In the genomic region with DNA sequence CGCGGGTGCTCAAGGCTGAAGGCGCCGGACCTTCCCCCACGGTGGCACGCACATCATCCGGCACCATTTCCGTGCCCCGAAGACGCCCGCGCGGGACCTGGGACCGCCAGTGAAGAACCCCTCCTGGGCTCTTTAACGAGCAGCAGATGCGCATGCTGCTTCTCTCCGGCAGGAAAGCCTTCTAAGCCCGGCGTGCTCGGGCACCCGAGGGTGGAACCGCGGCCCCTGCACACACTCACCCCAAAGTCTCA, we compare ENCODE assay signal across 8 cellular contexts. TPM values are rescaled to one million over a fixed set of nuclear protein-coding genes. Genes with fewer than 3 reads are reported as not detected.
DNase-seq lines count a peak whose midpoint lies in the region; ATAC-seq and TF ChIP-seq lines count a peak whose summit lies in the region.

No MANE protein-coding gene starts in this region.

- no peak overlapping the region for H3K27ac Mint-ChIP-seq in chondrocyte (ENCODE audit: unreplicated experiment)

- ATAC-seq in heart left ventricle (no peak), Right ventricle myocardium superior (ENCODE audit: poor library complexity) (no peak), GM21528 (IDR thresholded peaks at IDR 0.05; ENCODE audit: low FRiP score, unreplicated experiment) (no peak)

- no peaks in the 10 kb centered on the region for H3K36me3 ChIP-seq in heart left ventricle
- no peaks in the 10 kb centered on the region for H3K36me3 ChIP-seq in mesodermal cell (ENCODE audit: control insufficient read depth, insufficient read depth, low read length)

- no peaks in the 10 kb centered on the region for H3K9me3 Mint-ChIP-seq in chondrocyte (ENCODE audit: low read depth)

- peaks cover 46 to 87% (median 73%) of the 10 kb centered on the region in 9 donors for H3K27me3 ChIP-seq in heart left ventricle

- no peaks in the 10 kb centered on the region for H3K36me3 Mint-ChIP-seq in chondrocyte (ENCODE audit: low read depth)

- H3K4me3 Mint-ChIP-seq in chondrocyte (ENCODE audit: unreplicated experiment): peak overlapping the region; percentile 63

- DNase-seq in heart left ventricle: no peak
- DNase-seq in Right ventricle myocardium superior: no peak
- no peak for DNase-seq in chondrocyte (ENCODE audit: low spot score)
- peak; percentile 57 for DNase-seq in ureter (ENCODE audit: low spot score)
- no peak for DNase-seq in MV-4-11 (lab: John Stamatoyannopoulos, UW)
- no peak for DNase-seq in inferior parietal cortex (ENCODE audit: extremely low spot score)

- H3K27me3 Mint-ChIP-seq in chondrocyte (ENCODE audit: low read depth): peaks cover 70% of the 10 kb centered on the region

- no peaks in the 10 kb centered on the region for H3K9me3 ChIP-seq in heart left ventricle
- H3K9me3 ChIP-seq in mesodermal cell (ENCODE audit: control insufficient read depth, low read length): no peaks in the 10 kb centered on the region

- 0 to 2% (median 1%) methylated on average over 22 to 23 of the region's 23 CpGs for WGBS in heart left ventricle, 4 donors
- WGBS in mesodermal cell (ENCODE audit: insufficient coverage in 2 of 2), 2 experiments: 0 to 1% methylated on average over 23 of the region's 23 CpGs

- H3K27ac ChIP-seq in heart left ventricle: no peak overlapping the region
- no peak overlapping the region for H3K27ac ChIP-seq in mesodermal cell (ENCODE audit: low read depth, low read length, severe bottlenecking)

- intact Hi-C loops in heart left ventricle (cut with DNase I): no loop called here
- intact Hi-C loops in Right ventricle myocardium superior (cut with DNase I): no loop called here

- peaks cover 0 to 37% (median 21%) of the 10 kb centered on the region in 12 donors for H3K4me1 ChIP-seq in heart left ventricle
- H3K4me1 ChIP-seq in mesodermal cell (ENCODE audit: control insufficient read depth, insufficient read depth, low read length, poor library complexity, severe bottlenecking): no peaks in the 10 kb centered on the region

- TF ChIP-seq CTCF in heart left ventricle (IDR thresholded peaks at IDR 0.05) (no peak), chondrocyte (IDR thresholded peaks at IDR 0.05) (no peak)

- H3K4me1 Mint-ChIP-seq in chondrocyte (ENCODE audit: low read depth): peaks cover 23% of the 10 kb centered on the region

- H3K4me3 ChIP-seq in heart left ventricle (peak overlapping the region; percentile 27 to 53 (median 39)), mesodermal cell (ENCODE audit: extremely low read depth, insufficient read depth, low read length, poor library complexity, severe bottlenecking) (peak overlapping the region; percentile 39)

- TF ChIP-seq POLR2A in heart left ventricle (IDR thresholded peaks at IDR 0.05): no peak

RNA-seq across cellular contexts. Expression of gene FOXQ1, which starts 0.2 kb away (rescaled TPM):
- total RNA-seq in heart left ventricle (not detected), Right ventricle myocardium superior (not detected), chondrocyte (0.15 TPM in 1 of 3 replicates, not detected in the others), ureter (130 TPM)
- polyA plus RNA-seq in heart left ventricle: under 1 TPM in 1 of 2 donors, not detected in 1; 0.08 TPM
- 0.41 TPM for polyA plus RNA-seq in mesodermal cell (2013, experiment 1 of 2)
- 0.40 TPM for polyA plus RNA-seq in mesodermal cell (2013, experiment 2 of 2)

Comparison
In these comparisons a context has a peak if more than half of its experiments do, and no peak if none do; other contexts are left out.
1. RNA of gene FOXQ1, which starts 0.2 kb away (total RNA-seq): 130 TPM in ureter (single experiment); 0.15 TPM in chondrocyte, not detected in Right ventricle myocardium superior (single experiment) and not detected in heart left ventricle; every median in the first group is over 100 times any median in the second.